ENCODE assay signal across 25 cellular contexts in genomic region chr2:130346741-130347066, GRCh38. TPM values are rescaled to one million over a fixed set of nuclear protein-coding genes. Genes with fewer than 3 reads are reported as not detected.
A peak's percentile ranks its signal among the peaks of the same experiment; 100 is the strongest.
DNase-seq lines count a peak whose midpoint lies in the region; ATAC-seq, FAIRE-seq and TF ChIP-seq lines count a peak whose summit lies in the region.
"Had no signal": no experiment of that assay in that cellular context is flagged by ENCODE, and none has a peak within 500 bp of the region (broad histone marks: within the 10 kb centered on the region; RNA-seq: fewer than 3 reads in every experiment).

No MANE protein-coding gene starts in this region.

- H3K27me3 ChIP-seq in naive thymus-derived CD4-positive, alpha-beta T cell (ENCODE audit: control insufficient read depth in 2 of 2, insufficient read depth in 2 of 2, low read length in 2 of 2), result no peaks in the 10 kb centered on the region
- H3K27me3 ChIP-seq: BE2C, SJCRH30 had no signal

- no peak overlapping the region for H3K4me3 ChIP-seq in naive thymus-derived CD4-positive, alpha-beta T cell (ENCODE audit: low read length)
- H3K4me3 ChIP-seq: GM23338, SJCRH30 had no signal

- H3K4me1 Mint-ChIP-seq in activated T-cell treated with anti-CD3 and anti-CD28 coated beads, Interleukin-2, amount 50 U/mL, for 24 hours (ENCODE audit: low read depth), result peaks cover 62% of the 10 kb centered on the region
- H3K4me1 Mint-ChIP-seq in neural crest cell, result peaks cover 14% of the 10 kb centered on the region
- peaks cover 6 to 36% (median 25%) of the 10 kb centered on the region in 7 donors for H3K4me1 Mint-ChIP-seq in naive thymus-derived CD4-positive, alpha-beta T cell

- intact Hi-C loops in naive thymus-derived CD4-positive, alpha-beta T cell (cut with micrococcal nuclease), result no loop called here

- CTCF ChIA-PET in naive thymus-derived CD4-positive, alpha-beta T cell (lab: Charles Lee), result interaction anchor here (0.6 kb wide), 1 partner anchor 12 kb away, joined by 3 read pairs; no protein-coding TSS in a partner anchor

- peaks cover 16 to 41% (median 26%) of the 10 kb centered on the region in 3 experiments for H3K36me3 ChIP-seq in naive thymus-derived CD4-positive, alpha-beta T cell (ENCODE audit: control insufficient read depth in 2 of 3, insufficient read depth in 3 of 3, low read length in 3 of 3)

- POLR2A ChIA-PET in naive thymus-derived CD4-positive, alpha-beta T cell (lab: Charles Lee), result interaction anchor here (0.7 kb wide), 1 partner anchor 24 kb away, joined by 3 read pairs; no protein-coding TSS in a partner anchor

- H3K4me3 Mint-ChIP-seq in activated T-cell treated with anti-CD3 and anti-CD28 coated beads, Interleukin-2, amount 50 U/mL, for 24 hours, result no peak overlapping the region
- peak overlapping the region; percentile 66 for H3K4me3 Mint-ChIP-seq in neural crest cell
- no peak overlapping the region for H3K4me3 Mint-ChIP-seq in naive thymus-derived CD4-positive, alpha-beta T cell
- H3K4me3 Mint-ChIP-seq: GM23338 had no signal

- H3K9me3 Mint-ChIP-seq in activated T-cell treated with anti-CD3 and anti-CD28 coated beads, Interleukin-2, amount 50 U/mL, for 24 hours, result no peaks in the 10 kb centered on the region
- no peaks in the 10 kb centered on the region for H3K9me3 Mint-ChIP-seq in neural crest cell
- peaks cover 0 to 2% (median 0%) of the 10 kb centered on the region in 11 donors for H3K9me3 Mint-ChIP-seq in naive thymus-derived CD4-positive, alpha-beta T cell
- H3K9me3 Mint-ChIP-seq: CD4-positive, CD25-positive, alpha-beta regulatory T cell; GM23338 had no signal

- H3K36me3 Mint-ChIP-seq in activated T-cell treated with anti-CD3 and anti-CD28 coated beads, Interleukin-2, amount 50 U/mL, for 24 hours (ENCODE audit: low read depth), result peaks cover 91% of the 10 kb centered on the region
- peaks cover 16% of the 10 kb centered on the region for H3K36me3 Mint-ChIP-seq in neural crest cell (ENCODE audit: low read depth)
- H3K36me3 Mint-ChIP-seq in naive thymus-derived CD4-positive, alpha-beta T cell, result peaks cover 0 to 36% (median 22%) of the 10 kb centered on the region in 5 donors

- TF ChIP-seq CTCF in neural crest cell (conservative IDR thresholded peaks at IDR 0.05), result no peak

- peaks cover 5 to 12% of the 10 kb centered on the region in 2 donors for H3K4me1 ChIP-seq in naive thymus-derived CD4-positive, alpha-beta T cell (ENCODE audit: control insufficient read depth in 2 of 2, insufficient read depth in 2 of 2, low read length in 2 of 2)
- H3K4me1 ChIP-seq: BE2C, SJCRH30 had no signal

- no peak; the same call in 1 of the 2 replicates for TF ChIP-seq POLR2A in GM12891 (IDR thresholded peaks at IDR 0.05; ENCODE audit: low read depth, low read length)
- TF ChIP-seq POLR2A in Raji (IDR thresholded peaks at IDR 0.05; ENCODE audit: insufficient read depth, low read depth, low read length), result peak; percentile 42; the same call in 1 of the 2 replicates

- H3K9me3 ChIP-seq in naive thymus-derived CD4-positive, alpha-beta T cell (ENCODE audit: control insufficient read depth in 2 of 3, low read length in 3 of 3), result no peaks in the 10 kb centered on the region
- H3K9me3 ChIP-seq: BE2C, SJCRH30 had no signal

- ATAC-seq in naive thymus-derived CD4-positive, alpha-beta T cell, result no peak
- ATAC-seq: GM23338, PC-3 had no signal

- H3K27ac Mint-ChIP-seq in activated T-cell treated with anti-CD3 and anti-CD28 coated beads, Interleukin-2, amount 50 U/mL, for 24 hours, result peak overlapping the region; percentile 87
- H3K27ac Mint-ChIP-seq in neural crest cell (ENCODE audit: unreplicated experiment), result no peak overlapping the region
- H3K27ac Mint-ChIP-seq in naive thymus-derived CD4-positive, alpha-beta T cell, result peak overlapping the region in 3 of 9 donors; percentile 10 to 33 (median 21)
- H3K27ac Mint-ChIP-seq: CD4-positive, CD25-positive, alpha-beta regulatory T cell; GM23338 had no signal

- no peaks in the 10 kb centered on the region for H3K27me3 Mint-ChIP-seq in activated T-cell treated with anti-CD3 and anti-CD28 coated beads, Interleukin-2, amount 50 U/mL, for 24 hours
- H3K27me3 Mint-ChIP-seq in neural crest cell (ENCODE audit: low read depth), result no peaks in the 10 kb centered on the region
- peaks cover 0 to 2% (median 0%) of the 10 kb centered on the region in 5 donors for H3K27me3 Mint-ChIP-seq in naive thymus-derived CD4-positive, alpha-beta T cell
- H3K27me3 Mint-ChIP-seq: CD4-positive, CD25-positive, alpha-beta regulatory T cell had no signal

- no peak overlapping the region for H3K27ac ChIP-seq in naive thymus-derived CD4-positive, alpha-beta T cell (ENCODE audit: low read depth, low read length)
- H3K27ac ChIP-seq: SJCRH30 had no signal

- DNase-seq in activated T-cell treated with anti-CD3 and anti-CD28 coated beads, Interleukin-2, amount 50 U/mL, for 24 hours, result no peak
- DNase-seq in activated T-cell treated with anti-CD3 and anti-CD28 coated beads for 4 hours (no peak), GM12891 (ENCODE audit: insufficient read length, low spot score) (no peak), neural crest cell (ENCODE audit: low read depth, low spot score) (no peak), GDM1 (lab: John Stamatoyannopoulos, UW) (no peak), medulla oblongata (ENCODE audit: extremely low spot score) (no peak)
- no peak for DNase-seq in naive thymus-derived CD4-positive, alpha-beta T cell
- DNase-seq: 8988T; BE2C; CD4-positive, CD25-positive, alpha-beta regulatory T cell; COR-L47; DMS 273 treated with DMSO at 0.1 percent for 48 hours; GF-D8; HCEC 1CT; NCI-H1105; NCI-H2107; NCI-H510A; NCI-H82; PC-3; RPMI8226; SJCRH30 had no signal

- no peak for FAIRE-seq in GM12891 (lab: Jason Lieb, UNC)
- FAIRE-seq: GM12892, GM18507 had no signal

TF ChIP-seq in GM12891, 5 proteins besides CTCF, POLR2A, EP300 and RAD21:
- TF ChIP-seq PAX5 (IDR thresholded peaks at IDR 0.05; ENCODE audit: insufficient read depth, low read length, severe bottlenecking) (no peak), POLR2AphosphoS5 (IDR thresholded peaks at IDR 0.05; ENCODE audit: low read depth, low read length) (0 out of 2 replicates have a peak, but pooled peaks have one; percentile 43)

RNA-seq across cellular contexts. Expression of gene IMP4, which starts 4.0 kb away (rescaled TPM):
- 118 TPM for polyA plus RNA-seq in GM12891 (2012; ENCODE audit: low read depth, missing spikeins)
- total RNA-seq in neural crest cell, result 62.1 and 69.1 TPM in 2 replicates
- 10 to 100 TPM; 69.9 to 88.5 (median 79.3) TPM for total RNA-seq in naive thymus-derived CD4-positive, alpha-beta T cell
- polyA plus RNA-seq in naive thymus-derived CD4-positive, alpha-beta T cell, result 10 to 100 TPM; 76.3 to 82.7 TPM

RNA-seq across cellular contexts. Expression of gene PTPN18, which starts 9.2 kb away (rescaled TPM):
- 29.4 TPM for polyA plus RNA-seq in GM12891 (2012; ENCODE audit: low read depth, missing spikeins)
- total RNA-seq in neural crest cell, result 30.4 and 31.3 TPM in 2 replicates
- 100 to 1,000 TPM in 1 of 5 experiments, 10 to 100 TPM in 4; 43.3 to 112 (median 44.2) TPM for total RNA-seq in naive thymus-derived CD4-positive, alpha-beta T cell
- polyA plus RNA-seq in naive thymus-derived CD4-positive, alpha-beta T cell, result 10 to 100 TPM; 39.4 to 53.2 TPM
